ENCODE assay signal across 1 cellular context in genomic region chr2:20040489-20041172, GRCh38.
TF ChIP-seq lines count a peak whose summit lies in the region.

No MANE protein-coding gene starts in this region.

TF ChIP-seq in K562, 482 proteins besides CTCF, POLR2A, EP300 and RAD21 (continued from another document):
- TF ChIP-seq RREB1 (CRISPR knock-in tag; IDR thresholded peaks at IDR 0.05): no peak
- no peak for TF ChIP-seq MYNN (IDR thresholded peaks at IDR 0.05)
- no peak for TF ChIP-seq MYNN (CRISPR knock-in tag; IDR thresholded peaks at IDR 0.05)
- no peak for TF ChIP-seq ZNF511 (CRISPR knock-in tag; IDR thresholded peaks at IDR 0.05)
- TF ChIP-seq CREB3 (tag; conservative IDR thresholded peaks at IDR 0.05; ENCODE audit: low read depth): no peak
- TF ChIP-seq ZNF589 (CRISPR knock-in tag; IDR thresholded peaks at IDR 0.05; ENCODE audit: low read depth): no peak
- no peak for TF ChIP-seq E2F1 (CRISPR knock-in tag; IDR thresholded peaks at IDR 0.05)
- no peak for TF ChIP-seq PBX2 (CRISPR knock-in tag; IDR thresholded peaks at IDR 0.05; ENCODE audit: low read depth)
- no peak for TF ChIP-seq PBX2 (tag; conservative IDR thresholded peaks at IDR 0.05; ENCODE audit: low read depth)
- TF ChIP-seq POLR2AphosphoS5 (IDR thresholded peaks at IDR 0.05; ENCODE audit: control insufficient read depth, insufficient read depth, low read depth, low read length): no peak
TF ChIP-seq in K562: peak in this region for 9.
